In the genomic region with DNA sequence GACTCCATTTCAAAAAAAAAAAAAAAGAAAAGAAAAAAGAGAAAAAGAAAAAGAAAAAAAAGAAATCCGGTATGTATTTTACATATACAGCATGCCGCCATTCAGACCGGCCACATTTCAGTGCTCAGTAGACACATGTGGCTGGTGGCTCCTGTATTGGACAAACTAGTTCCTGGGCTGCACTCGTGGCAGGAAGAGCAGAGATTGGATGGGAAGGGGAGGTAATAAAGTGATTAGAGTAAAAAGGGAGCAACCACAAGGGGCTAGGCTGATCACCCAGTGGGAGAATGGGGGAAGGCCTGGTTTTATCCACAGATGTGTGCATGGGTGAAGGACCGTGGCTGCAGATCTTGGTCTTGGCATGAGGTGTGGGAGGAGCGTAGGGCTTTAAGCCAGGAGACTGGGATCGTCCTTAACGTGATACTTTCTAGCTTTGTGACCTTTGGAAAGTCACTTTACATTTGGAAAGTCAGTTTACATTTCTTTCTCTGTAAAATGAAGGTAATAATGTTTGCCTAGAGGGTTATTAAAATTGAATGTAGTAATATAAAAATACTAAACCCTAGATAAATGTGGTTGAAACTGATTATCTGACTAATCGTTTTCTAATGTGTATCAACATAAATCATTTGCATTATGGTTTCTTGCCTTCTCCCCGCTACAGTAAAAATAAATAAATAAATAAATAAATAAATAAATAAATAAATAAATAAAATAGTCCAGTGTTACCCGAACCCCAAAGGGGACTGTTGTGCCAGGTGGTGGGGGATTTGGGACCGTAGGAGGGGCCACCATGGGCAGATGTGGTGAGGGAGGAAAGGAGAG, we compare ENCODE assay signal across 18 cellular contexts. TPM values are rescaled to one million over a fixed set of nuclear protein-coding genes. Genes with fewer than 3 reads are reported as not detected.
DNase-seq lines count a peak whose midpoint lies in the region; ATAC-seq and TF ChIP-seq lines count a peak whose summit lies in the region.
"Had no signal": no experiment of that assay in that cellular context is flagged by ENCODE, and none has a peak within 500 bp of the region (broad histone marks: within the 10 kb centered on the region; RNA-seq: fewer than 3 reads in every experiment).

No MANE protein-coding gene starts in this region.

- no peak overlapping the region for H3K27ac Mint-ChIP-seq in activated naive CD8-positive, alpha-beta T cell
- H3K27ac Mint-ChIP-seq in activated naive CD8-positive, alpha-beta T cell treated with anti-CD3 and anti-CD28 coated beads for 36 hours = no peak overlapping the region
- no peak overlapping the region for H3K27ac Mint-ChIP-seq in stimulated activated memory B cell treated with anti-CD40 and anti-IgM and Interleukin-4, amounts not matched to agents 10 μg/mL and 1 μg/mL and 100 μg/mL, for 72 hours

- 0 out of 2 replicates have a peak overlapping the region, but pooled peaks have one; percentile 21 for H3K4me2 ChIP-seq in OCI-LY1 (ENCODE audit: low read length)

- no peaks in the 10 kb centered on the region for H3K79me2 ChIP-seq in OCI-LY1 (ENCODE audit: insufficient read depth, low read length)

- no peaks in the 10 kb centered on the region for H3F3A ChIP-seq in OCI-LY1 (ENCODE audit: insufficient read depth, low read length)

- no peak overlapping the region for H3K4me3 ChIP-seq in OCI-LY1 (ENCODE audit: low read depth, low read length, poor library complexity, severe bottlenecking)
- peak overlapping the region; percentile 49 for H3K4me3 ChIP-seq in epithelial cell of proximal tubule (ENCODE audit: low read depth, low read length)
- no peak overlapping the region for H3K4me3 ChIP-seq in upper lobe of right lung
- H3K4me3 ChIP-seq: sigmoid colon had no signal

- no peaks in the 10 kb centered on the region for H3K9me2 ChIP-seq in OCI-LY1 (ENCODE audit: low read depth, low read length)

- peaks cover 20% of the 10 kb centered on the region for H3K4me1 Mint-ChIP-seq in activated naive CD8-positive, alpha-beta T cell (ENCODE audit: low read depth)
- peaks cover 35% of the 10 kb centered on the region for H3K4me1 Mint-ChIP-seq in activated naive CD8-positive, alpha-beta T cell treated with anti-CD3 and anti-CD28 coated beads for 36 hours
- H3K4me1 Mint-ChIP-seq in stimulated activated memory B cell treated with anti-CD40 and anti-IgM and Interleukin-4, amounts not matched to agents 10 μg/mL and 1 μg/mL and 100 μg/mL, for 72 hours = peaks cover 10% of the 10 kb centered on the region

- no peaks in the 10 kb centered on the region for H3K36me3 ChIP-seq in OCI-LY1 (ENCODE audit: insufficient read depth, low read length)
- H3K36me3 ChIP-seq in upper lobe of right lung = no peaks in the 10 kb centered on the region
- H3K36me3 ChIP-seq: sigmoid colon had no signal

- TF ChIP-seq CTCF in OCI-LY1 (IDR thresholded peaks at IDR 0.05; ENCODE audit: low read length) = no peak
- TF ChIP-seq CTCF in epithelial cell of proximal tubule (conservative IDR thresholded peaks at IDR 0.05; ENCODE audit: low read depth, low read length) = no peak
- TF ChIP-seq CTCF in upper lobe of right lung (IDR thresholded peaks at IDR 0.05) = no peak

- no peaks in the 10 kb centered on the region for H3K9me3 Mint-ChIP-seq in activated naive CD8-positive, alpha-beta T cell (ENCODE audit: low read depth)
- H3K9me3 Mint-ChIP-seq in activated naive CD8-positive, alpha-beta T cell treated with anti-CD3 and anti-CD28 coated beads for 36 hours = no peaks in the 10 kb centered on the region
- no peaks in the 10 kb centered on the region for H3K9me3 Mint-ChIP-seq in stimulated activated memory B cell treated with anti-CD40 and anti-IgM and Interleukin-4, amounts not matched to agents 10 μg/mL and 1 μg/mL and 100 μg/mL, for 72 hours

- no peaks in the 10 kb centered on the region for H3K36me3 Mint-ChIP-seq in activated naive CD8-positive, alpha-beta T cell
- no peaks in the 10 kb centered on the region for H3K36me3 Mint-ChIP-seq in activated naive CD8-positive, alpha-beta T cell treated with anti-CD3 and anti-CD28 coated beads for 36 hours
- no peaks in the 10 kb centered on the region for H3K36me3 Mint-ChIP-seq in stimulated activated memory B cell treated with anti-CD40 and anti-IgM and Interleukin-4, amounts not matched to agents 10 μg/mL and 1 μg/mL and 100 μg/mL, for 72 hours

- peak overlapping the region; percentile 2 for H3K4me3 Mint-ChIP-seq in activated naive CD8-positive, alpha-beta T cell
- no peak overlapping the region for H3K4me3 Mint-ChIP-seq in activated naive CD8-positive, alpha-beta T cell treated with anti-CD3 and anti-CD28 coated beads for 36 hours
- H3K4me3 Mint-ChIP-seq in stimulated activated memory B cell treated with anti-CD40 and anti-IgM and Interleukin-4, amounts not matched to agents 10 μg/mL and 1 μg/mL and 100 μg/mL, for 72 hours = no peak overlapping the region

- no peak overlapping the region for H2AFZ ChIP-seq in OCI-LY1 (ENCODE audit: low read length)

- peaks cover 3% of the 10 kb centered on the region for H3K27me3 Mint-ChIP-seq in activated naive CD8-positive, alpha-beta T cell
- H3K27me3 Mint-ChIP-seq in activated naive CD8-positive, alpha-beta T cell treated with anti-CD3 and anti-CD28 coated beads for 36 hours = peaks cover 46% of the 10 kb centered on the region
- H3K27me3 Mint-ChIP-seq in stimulated activated memory B cell treated with anti-CD40 and anti-IgM and Interleukin-4, amounts not matched to agents 10 μg/mL and 1 μg/mL and 100 μg/mL, for 72 hours = peaks cover 35% of the 10 kb centered on the region

- H3K27me3 ChIP-seq in OCI-LY1 (ENCODE audit: insufficient read depth, low read length) (no peaks in the 10 kb centered on the region; the same call in 1 of the 2 replicates), upper lobe of right lung (peaks cover 2% of the 10 kb centered on the region)

- H3K4me1 ChIP-seq in OCI-LY1 (ENCODE audit: insufficient read depth, low read length, severe bottlenecking) = no peaks in the 10 kb centered on the region
- no peaks in the 10 kb centered on the region for H3K4me1 ChIP-seq in upper lobe of right lung
- H3K4me1 ChIP-seq: sigmoid colon had no signal

- no peaks in the 10 kb centered on the region for H4K20me1 ChIP-seq in OCI-LY1 (ENCODE audit: insufficient read depth, low read length)

- H3K9ac ChIP-seq in OCI-LY1 (ENCODE audit: low read length) = no peak overlapping the region

- DNase-seq in activated naive CD8-positive, alpha-beta T cell treated with anti-CD3 and anti-CD28 coated beads for 36 hours = no peak
- no peak for DNase-seq in epithelial cell of proximal tubule (ENCODE audit: low read depth)
- no peak for DNase-seq in substantia nigra (lab: John Stamatoyannopoulos, UW)
- no peak for DNase-seq in H4 (ENCODE audit: low spot score)
- no peak for DNase-seq in upper lobe of right lung
- DNase-seq: anterior cingulate cortex, dermis blood vessel endothelial cell, DMS153, HCEC 1CT, head of caudate nucleus, left ventricle myocardium superior, NCI-H1436 treated with DMSO at 0.1 percent for 48 hours, Right ventricle myocardium superior, sigmoid colon had no signal

- intact Hi-C loops in upper lobe of right lung (cut with DNase I) = no loop called here

- ATAC-seq in stimulated activated memory B cell treated with anti-CD40 and anti-IgM and Interleukin-4, amounts not matched to agents 10 μg/mL and 1 μg/mL and 100 μg/mL, for 72 hours = peak; percentile 35
- no peak for ATAC-seq in upper lobe of right lung
- ATAC-seq: left ventricle myocardium superior had no signal

- H3K27ac ChIP-seq in OCI-LY1 (ENCODE audit: low read depth, low read length, poor library complexity, severe bottlenecking) (no peak overlapping the region), substantia nigra (ENCODE audit: low read depth, low read length, poor library complexity, severe bottlenecking) (no peak overlapping the region), upper lobe of right lung (no peak overlapping the region)
- H3K27ac ChIP-seq: sigmoid colon had no signal

- H3K9me3 ChIP-seq in OCI-LY1 (ENCODE audit: low read length) (no peaks in the 10 kb centered on the region), upper lobe of right lung (no peaks in the 10 kb centered on the region)
- H3K9me3 ChIP-seq: sigmoid colon had no signal

RNA-seq across cellular contexts. Expression of a gene that starts 0.9 kb away (rescaled TPM):
- under 1 TPM in 1 of 2 experiments, not detected in 1; 0.29 TPM for total RNA-seq in activated naive CD8-positive, alpha-beta T cell treated with anti-CD3 and anti-CD28 coated beads for 36 hours
- not detected in 2 replicates for total RNA-seq in epithelial cell of proximal tubule
- 0.04 TPM in 1 of 2 replicates, not detected in the other for total RNA-seq in H4 (2014; rRNA removed; shearing (Covaris generic))
- total RNA-seq in upper lobe of right lung = not detected
- total RNA-seq: cardiac septum, dermis blood vessel endothelial cell, left ventricle myocardium superior, Right ventricle myocardium superior had no signal

RNA-seq across cellular contexts. Expression of a gene that starts 1.5 kb away (rescaled TPM):
- total RNA-seq in activated naive CD8-positive, alpha-beta T cell treated with anti-CD3 and anti-CD28 coated beads for 36 hours = not detected
- total RNA-seq in epithelial cell of proximal tubule (not detected in 2 replicates), upper lobe of right lung (not detected)
- not detected in 2 replicates for total RNA-seq in H4 (2014; rRNA removed; shearing (Covaris generic))
- total RNA-seq: dermis blood vessel endothelial cell, left ventricle myocardium superior, Right ventricle myocardium superior had no signal

RNA-seq across cellular contexts. Expression of a gene that starts 26.5 kb away (rescaled TPM):
- total RNA-seq in activated naive CD8-positive, alpha-beta T cell treated with anti-CD3 and anti-CD28 coated beads for 36 hours = not detected
- not detected in 2 replicates for total RNA-seq in epithelial cell of proximal tubule
- total RNA-seq in H4 (2014; rRNA removed; shearing (Covaris generic)) = not detected in 2 replicates
- total RNA-seq in upper lobe of right lung = not detected
- total RNA-seq: cardiac septum, dermis blood vessel endothelial cell, left ventricle myocardium superior, Right ventricle myocardium superior, sigmoid colon had no signal

RNA-seq across cellular contexts. Expression of a gene that starts 49.6 kb away (rescaled TPM):
- not detected for total RNA-seq in activated naive CD8-positive, alpha-beta T cell treated with anti-CD3 and anti-CD28 coated beads for 36 hours
- total RNA-seq in epithelial cell of proximal tubule = not detected in 2 replicates
- 0.12 TPM in 1 of 2 replicates, not detected in the other for total RNA-seq in H4 (2014; rRNA removed; shearing (Covaris generic))
- 0.35 TPM for total RNA-seq in upper lobe of right lung
- total RNA-seq: cardiac septum, dermis blood vessel endothelial cell, left ventricle myocardium superior, Right ventricle myocardium superior had no signal

RNA-seq across cellular contexts. Expression of a gene that starts 50.7 kb away (rescaled TPM):
- total RNA-seq in activated naive CD8-positive, alpha-beta T cell treated with anti-CD3 and anti-CD28 coated beads for 36 hours = 10 to 100 TPM; 68.6 to 70.2 TPM
- total RNA-seq in epithelial cell of proximal tubule (14.7 and 35.1 TPM in 2 replicates), upper lobe of right lung (48.1 TPM)
- total RNA-seq in H4 (2014; rRNA removed; shearing (Covaris generic)) = 39.6 and 50.5 TPM in 2 replicates
